In genomic region chr15:27592036-27592725, GRCh38 we compare ENCODE assay signal across 27 cellular contexts.
DNase-seq lines count a peak whose midpoint lies in the region; ATAC-seq and TF ChIP-seq lines count a peak whose summit lies in the region.
"Had no signal": no experiment of that assay in that cellular context is flagged by ENCODE, and none has a peak within 500 bp of the region (broad histone marks: within the 10 kb centered on the region; RNA-seq: fewer than 3 reads in every experiment).

No MANE protein-coding gene starts in this region.

- no peak for ATAC-seq in activated T-cell treated with anti-CD3 and anti-CD28 coated beads, Interleukin-2, amount 50 U/mL, for 4 hours
- ATAC-seq: body of pancreas; naive thymus-derived CD8-positive, alpha-beta T cell; stimulated activated effector memory CD8-positive, alpha-beta T cell treated with anti-CD3 and anti-CD28 coated beads, Interleukin-12 subunit alpha, Interleukin-12 subunit beta, amount 100 ng/mL, for 72 hours; WTC11 had no signal

- TF ChIP-seq CTCF in HEK293 (tag by site-specific recombination; IDR thresholded peaks at IDR 0.05): no peak
- no peak for TF ChIP-seq CTCF in endodermal cell (conservative IDR thresholded peaks at IDR 0.05)
- TF ChIP-seq CTCF in neural progenitor cell (IDR thresholded peaks at IDR 0.05): no peak
- TF ChIP-seq CTCF in transverse colon (IDR thresholded peaks at IDR 0.05): no peak

- WGBS in endodermal cell (ENCODE audit: insufficient coverage in 1 of 2, insufficient read length in 1 of 2), 2 experiments: 77 to 84% methylated on average over 2 to 3 of the region's 3 CpGs
- 44 to 60% methylated on average over 3 of the region's 3 CpGs for WGBS in transverse colon (ENCODE audit: low coverage in 1 of 2), 2 donors

- TF ChIP-seq EP300 in transverse colon (IDR thresholded peaks at IDR 0.05; ENCODE audit: low read depth): no peak

- H3K27me3 ChIP-seq in endodermal cell (ENCODE audit: control insufficient read depth, insufficient read depth, low read length, poor library complexity, severe bottlenecking) (no peaks in the 10 kb centered on the region), neural progenitor cell (no peaks in the 10 kb centered on the region), transverse colon (no peaks in the 10 kb centered on the region)
- H3K27me3 ChIP-seq: body of pancreas, ovary, suprapubic skin had no signal

- POLR2A ChIA-PET in HEK293 (lab: Yijun Ruan, JAX): no interaction called here

- no peaks in the 10 kb centered on the region for H3K36me3 ChIP-seq in HEK293 (ENCODE audit: control insufficient read depth in 2 of 2, insufficient read depth in 1 of 2, low read length in 2 of 2)
- no peaks in the 10 kb centered on the region for H3K36me3 ChIP-seq in endodermal cell (ENCODE audit: control insufficient read depth, insufficient read depth, low read length)
- H3K36me3 ChIP-seq in neural progenitor cell: no peaks in the 10 kb centered on the region
- H3K36me3 ChIP-seq in transverse colon: no peaks in the 10 kb centered on the region
- H3K36me3 ChIP-seq: left ventricle myocardium inferior, ovary, suprapubic skin had no signal

- in situ Hi-C loops in transverse colon (cut with MboI; ENCODE audit: low pct_ligation_motif_present in 1 of 4, low pct_unique_long_range_greater_than_20kb in 1 of 4, low sequenced_read_pairs in 3 of 4): no loop called here

- H3K4me3 Mint-ChIP-seq in endodermal cell: no peak overlapping the region
- H3K4me3 Mint-ChIP-seq in neural progenitor cell: no peak overlapping the region
- H3K4me3 Mint-ChIP-seq in activated T-cell treated with anti-CD3 and anti-CD28 coated beads, Interleukin-2, amount 50 U/mL, for 4 hours: no peak overlapping the region
- H3K4me3 Mint-ChIP-seq: CD14-positive monocyte; naive thymus-derived CD8-positive, alpha-beta T cell; stimulated activated effector memory CD8-positive, alpha-beta T cell treated with anti-CD3 and anti-CD28 coated beads, Interleukin-12 subunit alpha, Interleukin-12 subunit beta, amount 100 ng/mL, for 72 hours; WTC11 had no signal

- no peaks in the 10 kb centered on the region for H3K36me3 Mint-ChIP-seq in endodermal cell (ENCODE audit: low read depth)
- H3K36me3 Mint-ChIP-seq in neural progenitor cell: no peaks in the 10 kb centered on the region
- no peaks in the 10 kb centered on the region for H3K36me3 Mint-ChIP-seq in activated T-cell treated with anti-CD3 and anti-CD28 coated beads, Interleukin-2, amount 50 U/mL, for 4 hours (ENCODE audit: insufficient read depth)
- H3K36me3 Mint-ChIP-seq: CD14-positive monocyte; stimulated activated effector memory CD8-positive, alpha-beta T cell treated with anti-CD3 and anti-CD28 coated beads, Interleukin-12 subunit alpha, Interleukin-12 subunit beta, amount 100 ng/mL, for 72 hours; WTC11 had no signal

- no peaks in the 10 kb centered on the region for H3K9me3 ChIP-seq in HEK293 (ENCODE audit: control insufficient read depth, insufficient read depth, low read depth, low read length)
- H3K9me3 ChIP-seq in endodermal cell (ENCODE audit: control insufficient read depth, low read length): no peaks in the 10 kb centered on the region
- H3K9me3 ChIP-seq in neural progenitor cell (ENCODE audit: low read depth): no peaks in the 10 kb centered on the region
- no peaks in the 10 kb centered on the region for H3K9me3 ChIP-seq in transverse colon
- H3K9me3 ChIP-seq: body of pancreas, left ventricle myocardium inferior, ovary, suprapubic skin had no signal

- H2AFZ ChIP-seq in neural progenitor cell (replicated peaks): no peak overlapping the region

- H3K79me2 ChIP-seq in neural progenitor cell (ENCODE audit: low read depth): no peaks in the 10 kb centered on the region

- H4K20me1 ChIP-seq in neural progenitor cell (ENCODE audit: low read depth): no peaks in the 10 kb centered on the region

- H3K27ac Mint-ChIP-seq in endodermal cell (no peak overlapping the region), neural progenitor cell (no peak overlapping the region)
- H3K27ac Mint-ChIP-seq: CD14-positive monocyte; stimulated activated effector memory CD8-positive, alpha-beta T cell treated with anti-CD3 and anti-CD28 coated beads, Interleukin-12 subunit alpha, Interleukin-12 subunit beta, amount 100 ng/mL, for 72 hours; WTC11 had no signal

- H3K27ac ChIP-seq in HEK293 (ENCODE audit: extremely low read depth, low read depth, low read length) (no peak overlapping the region), endodermal cell (ENCODE audit: low read depth, low read length) (no peak overlapping the region), neural progenitor cell (no peak overlapping the region), transverse colon (no peak overlapping the region)
- H3K27ac ChIP-seq: body of pancreas, left ventricle myocardium inferior, ovary, suprapubic skin had no signal

- no peaks in the 10 kb centered on the region for H3K9me3 Mint-ChIP-seq in endodermal cell
- no peaks in the 10 kb centered on the region for H3K9me3 Mint-ChIP-seq in neural progenitor cell
- H3K9me3 Mint-ChIP-seq in activated T-cell treated with anti-CD3 and anti-CD28 coated beads, Interleukin-2, amount 50 U/mL, for 4 hours: peaks cover 8% of the 10 kb centered on the region

- no peaks in the 10 kb centered on the region for H3K4me1 ChIP-seq in HEK293 (ENCODE audit: control insufficient read depth, insufficient read depth, low read length)
- no peaks in the 10 kb centered on the region for H3K4me1 ChIP-seq in endodermal cell (ENCODE audit: control insufficient read depth, insufficient read depth, low read length)
- peaks cover 10% of the 10 kb centered on the region for H3K4me1 ChIP-seq in neural progenitor cell
- H3K4me1 ChIP-seq in transverse colon: no peaks in the 10 kb centered on the region
- H3K4me1 ChIP-seq: body of pancreas, left ventricle myocardium inferior, suprapubic skin had no signal

- H3K4me1 Mint-ChIP-seq in endodermal cell (peaks cover 6% of the 10 kb centered on the region), neural progenitor cell (peaks cover 10% of the 10 kb centered on the region)
- no peaks in the 10 kb centered on the region for H3K4me1 Mint-ChIP-seq in activated T-cell treated with anti-CD3 and anti-CD28 coated beads, Interleukin-2, amount 50 U/mL, for 4 hours (ENCODE audit: low read depth)
- H3K4me1 Mint-ChIP-seq: CD14-positive monocyte; naive thymus-derived CD8-positive, alpha-beta T cell; stimulated activated effector memory CD8-positive, alpha-beta T cell treated with anti-CD3 and anti-CD28 coated beads, Interleukin-12 subunit alpha, Interleukin-12 subunit beta, amount 100 ng/mL, for 72 hours had no signal

- CTCF ChIA-PET in HEK293 (lab: Yijun Ruan, JAX): no interaction called here

- intact Hi-C loops in transverse colon (cut with DNase I; ENCODE audit: low total_unique reads): no loop called here

- no peak for TF ChIP-seq POLR2A in transverse colon (IDR thresholded peaks at IDR 0.05)

- H3K4me3 ChIP-seq in HEK293 (ENCODE audit: low read depth, low read length) (no peak overlapping the region), endodermal cell (ENCODE audit: low read length) (no peak overlapping the region), neural progenitor cell (no peak overlapping the region), transverse colon (no peak overlapping the region)
- H3K4me3 ChIP-seq: body of pancreas, left ventricle myocardium inferior, ovary, suprapubic skin had no signal

- H3K9ac ChIP-seq in endodermal cell (ENCODE audit: extremely low read depth, low read length, poor library complexity, severe bottlenecking) (no peak overlapping the region), neural progenitor cell (no peak overlapping the region)

- no peak overlapping the region for H3K4me2 ChIP-seq in neural progenitor cell

- H3K27me3 Mint-ChIP-seq in endodermal cell (ENCODE audit: insufficient read depth) (peaks cover 5% of the 10 kb centered on the region), neural progenitor cell (ENCODE audit: insufficient read depth, low read depth) (peaks cover 16% of the 10 kb centered on the region)
- H3K27me3 Mint-ChIP-seq in activated T-cell treated with anti-CD3 and anti-CD28 coated beads, Interleukin-2, amount 50 U/mL, for 4 hours (ENCODE audit: low read depth): no peaks in the 10 kb centered on the region

- peak; percentile 16 for DNase-seq in OCI-M1 (lab: John Stamatoyannopoulos, UW)
- DNase-seq in endodermal cell: peak; percentile 61
- peak; percentile 32 for DNase-seq in neural progenitor cell (ENCODE audit: low spot score)
- no peak for DNase-seq in transverse colon
- DNase-seq in NCI-H1105 treated with DMSO at 0.1 percent for 48 hours (lab: John Stamatoyannopoulos, UW): no peak
- DNase-seq in activated T-cell treated with anti-CD3 and anti-CD28 coated beads, Interleukin-2, amount 50 U/mL, for 4 hours: no peak
- DNase-seq: activated CD8-positive, alpha-beta memory T cell treated with anti-CD3 and anti-CD28 coated beads, Interleukin-2, amount 50 U/mL, for 48 hours; activated effector memory CD4-positive, alpha-beta T cell treated with Interleukin-2 at 50 U/mL for 16 hours; body of pancreas; Calu3; Karpas-422; left ventricle myocardium inferior; midbrain; naive thymus-derived CD8-positive, alpha-beta T cell; NCI-H1048; NCI-H2029 treated with DMSO at 0.1 percent for 48 hours; NCI-H226; NCI-H774; ovary; retina; Right ventricle myocardium superior; T-helper 9 cell had no signal

- no peaks in the 10 kb centered on the region for H3F3A ChIP-seq in neural progenitor cell (ENCODE audit: low read depth)

TF ChIP-seq in HEK293, 187 proteins besides CTCF, POLR2A, EP300 and RAD21 (continues in another document):
- no peak for TF ChIP-seq ZNF776 (tag by site-specific recombination; IDR thresholded peaks at IDR 0.05; ENCODE audit: borderline replicate concordance)

Comparison
In these comparisons a context has a peak if more than half of its experiments do, and no peak if none do; other contexts are left out.
1. DNase-seq: peak in OCI-M1 (single experiment), endodermal cell (single experiment) and neural progenitor cell (single experiment); none in transverse colon (single experiment), NCI-H1105 treated with DMSO at 0.1 percent for 48 hours (single experiment) and activated T-cell treated with anti-CD3 and anti-CD28 coated beads, Interleukin-2, amount 50 U/mL, for 4 hours (single experiment).